ENCODE assay signal across 8 cellular contexts in genomic region chr1:9542425-9542824, GRCh38. TPM values are rescaled to one million over a fixed set of nuclear protein-coding genes. Genes with fewer than 3 reads are reported as not detected.
A peak's percentile ranks its signal among the peaks of the same experiment; 100 is the strongest.
DNase-seq lines count a peak whose midpoint lies in the region; ATAC-seq, FAIRE-seq and TF ChIP-seq lines count a peak whose summit lies in the region.

No MANE protein-coding gene starts in this region.

- H3K9me3 Mint-ChIP-seq in GM23338 = no peaks in the 10 kb centered on the region; the same call in 2 of the 3 replicates

- in situ Hi-C loops in HepG2 (cut with HindIII; ENCODE audit: extremely low pct_ligation_motif_present, low pct_unique_long_range_greater_than_20kb) = no loop called here

- intact Hi-C loops in HepG2 (cut with micrococcal nuclease; ENCODE audit: unreplicated experiment) = no loop called here
- intact Hi-C loops in ascending aorta (cut with DNase I) = no loop called here

- POLR2A ChIA-PET in HepG2 (lab: Yijun Ruan, JAX) = interaction anchor here (0.7 to 1.8 kb wide), 2 partner anchors 9 to 11 kb away, joined by 3 to 6 read pairs; no protein-coding TSS in a partner anchor

- H3K4me3 ChIP-seq in GM23338 (no peak overlapping the region), HepG2 (replicated peaks in 1 of 3; ENCODE audit: insufficient read depth in 1 of 3, low read depth in 2 of 3, low read length in 3 of 3) (peak overlapping the region; percentile 49 to 97 (median 67); a peak in 5 of 6 replicates), ascending aorta (no peak overlapping the region)

- no peak for TF ChIP-seq RAD21 in HepG2 (CRISPR knock-in tag; IDR thresholded peaks at IDR 0.05)

- peak; percentile 30 to 40 for DNase-seq in AML-193 (lab: John Stamatoyannopoulos, UW)
- no peak for DNase-seq in GM23338 (ENCODE audit: low spot score)
- peak; percentile 75 for DNase-seq in astrocyte of the hippocampus (ENCODE audit: low read depth, low spot score)
- DNase-seq in HepG2 (ENCODE audit: low spot score) = peak; percentile 66
- DNase-seq in ascending aorta (ENCODE audit: low spot score in 2 of 2) = no peak
- DNase-seq in cerebellar nuclear complex (lab: John Stamatoyannopoulos, UW) = no peak
- no peak for DNase-seq in effector CD4-positive, alpha-beta T cell

- H3K36me3 Mint-ChIP-seq in GM23338 (ENCODE audit: low read depth) = peaks cover 26% of the 10 kb centered on the region

- no peak for ATAC-seq in GM23338
- ATAC-seq in HepG2 = no peak
- ATAC-seq in HG03442 (IDR thresholded peaks at IDR 0.05; ENCODE audit: unreplicated experiment) = no peak

- H3K27me3 Mint-ChIP-seq in GM23338 (ENCODE audit: insufficient read depth, low read depth, poor library complexity) = peaks cover 15% of the 10 kb centered on the region

- peaks cover 18% of the 10 kb centered on the region for H3K4me1 ChIP-seq in GM23338 (ENCODE audit: insufficient read depth)
- H3K4me1 ChIP-seq in HepG2 (ENCODE audit: insufficient read depth, low read length) = peaks cover 78% of the 10 kb centered on the region
- H3K4me1 ChIP-seq in ascending aorta = peaks cover 0 to 9% of the 10 kb centered on the region in 2 donors

- CTCF ChIA-PET in HepG2 (lab: Yijun Ruan, JAX; ENCODE audit: low intra/inter-chr PET ratio, low total read pairs) = no interaction called here

- no peaks in the 10 kb centered on the region for H3K9me2 ChIP-seq in GM23338 (ENCODE audit: insufficient read depth)

- H3K9ac ChIP-seq in HepG2 (ENCODE audit: insufficient read depth, low read depth, low read length) = peak overlapping the region; percentile 58

- H3K36me3 ChIP-seq in GM23338 (ENCODE audit: insufficient read depth) = no peaks in the 10 kb centered on the region; the same call in 1 of the 2 replicates
- H3K36me3 ChIP-seq in HepG2 (replicated peaks in 1 of 2; ENCODE audit: control insufficient read depth in 1 of 2, insufficient read depth in 2 of 2, low read length in 2 of 2) = peaks cover 0 to 4% of the 10 kb centered on the region in 2 experiments; a peak in 2 of 5 replicates
- H3K36me3 ChIP-seq in ascending aorta = no peaks in the 10 kb centered on the region

- H3K27me3 ChIP-seq in GM23338 (ENCODE audit: insufficient read depth) = no peaks in the 10 kb centered on the region
- no peaks in the 10 kb centered on the region for H3K27me3 ChIP-seq in HepG2 (ENCODE audit: control insufficient read depth in 1 of 2, insufficient read depth in 2 of 2, low read length in 2 of 2)
- no peaks in the 10 kb centered on the region for H3K27me3 ChIP-seq in ascending aorta

- peak overlapping the region; percentile 40; the same call in 1 of the 3 replicates for H3K4me3 Mint-ChIP-seq in GM23338

- H2AFZ ChIP-seq in GM23338 (no peak overlapping the region), HepG2 (ENCODE audit: low read length) (no peak overlapping the region)

- no peaks in the 10 kb centered on the region for H3K9me3 ChIP-seq in HepG2 (ENCODE audit: low read length)
- no peaks in the 10 kb centered on the region for H3K9me3 ChIP-seq in ascending aorta

- H3K79me2 ChIP-seq in GM23338 (replicated peaks; ENCODE audit: insufficient read depth) = peaks cover 76% of the 10 kb centered on the region
- peaks cover 72% of the 10 kb centered on the region for H3K79me2 ChIP-seq in HepG2 (ENCODE audit: insufficient read depth, low read length)

- FAIRE-seq in HepG2 (lab: Jason Lieb, UNC) = peak; percentile 23

- H3K27ac ChIP-seq in GM23338 (ENCODE audit: low read depth) (no peak overlapping the region), HepG2 (ENCODE audit: extremely low read length, insufficient read depth, low read length) (peak overlapping the region; percentile 79), ascending aorta (no peak overlapping the region)

- peaks cover 26% of the 10 kb centered on the region for H3K4me1 Mint-ChIP-seq in GM23338

- 4% methylated on average over 3 of the region's 3 CpGs for WGBS in HepG2 (ENCODE audit: low lambda C conversion rate)

- peaks cover 32% of the 10 kb centered on the region for H4K20me1 ChIP-seq in GM23338 (replicated peaks; ENCODE audit: insufficient read depth)
- peaks cover 15% of the 10 kb centered on the region for H4K20me1 ChIP-seq in HepG2 (ENCODE audit: insufficient read depth, low read length)

- TF ChIP-seq EP300 in HepG2 (IDR thresholded peaks at IDR 0.05; ENCODE audit: low read depth in 2 of 2, low read length in 2 of 2) (no peak), HepG2 (CRISPR knock-in tag; IDR thresholded peaks at IDR 0.05; ENCODE audit: borderline replicate concordance) (no peak)

- no peak for TF ChIP-seq POLR2A in HepG2 (IDR thresholded peaks at IDR 0.05; ENCODE audit: insufficient read depth in 1 of 2, low read depth in 2 of 2, low read length in 2 of 2)

- no peak overlapping the region for H3K27ac Mint-ChIP-seq in GM23338

- TF ChIP-seq CTCF in GM23338 (conservative IDR thresholded peaks at IDR 0.05; ENCODE audit: low read depth in 2 of 2) (no peak), HepG2 (CRISPR knock-in tag; IDR thresholded peaks at IDR 0.05) (no peak), ascending aorta (IDR thresholded peaks at IDR 0.05) (no peak)

- H3F3A ChIP-seq in GM23338 (replicated peaks; ENCODE audit: low read depth) = no peaks in the 10 kb centered on the region

- H3K4me2 ChIP-seq in GM23338 (no peak overlapping the region), HepG2 (ENCODE audit: low read depth, low read length) (peak overlapping the region; percentile 85)

- BruUV-seq in HepG2 (replicated peaks; lab: Mats Ljungman, UMichigan) = no TSS peak

TF ChIP-seq in GM23338, 12 proteins besides CTCF, POLR2A, EP300 and RAD21 (continues in another document):
- no peak for TF ChIP-seq JUNB (IDR thresholded peaks at IDR 0.05; ENCODE audit: unreplicated experiment)

TF ChIP-seq in HepG2, 621 proteins besides CTCF, POLR2A, EP300 and RAD21 (continues in another document):
- TF ChIP-seq ZNF841 (CRISPR knock-in tag; IDR thresholded peaks at IDR 0.05; ENCODE audit: borderline replicate concordance) (0 out of 2 replicates have a peak, but pooled peaks have one; percentile 42), NFIC (IDR thresholded peaks at IDR 0.05; ENCODE audit: low read length) (peak; percentile 32; the same call in 1 of the 2 replicates), ZNF10 (CRISPR knock-in tag; IDR thresholded peaks at IDR 0.05; ENCODE audit: borderline replicate concordance, low read depth) (no peak), HDAC1 (CRISPR knock-in tag; IDR thresholded peaks at IDR 0.05) (peak; percentile 25; the same call in 1 of the 2 replicates), NFE2 (CRISPR knock-in tag; IDR thresholded peaks at IDR 0.05) (no peak)

RNA-seq across cellular contexts. Expression of gene SLC25A33, which starts 3.2 kb away (rescaled TPM):
- total RNA-seq in GM23338 (2014; rRNA removed; shearing (Covaris generic)) = 18.8 and 21.0 TPM in 2 replicates
- polyA plus RNA-seq in GM23338 (2016; fragmentation: Nextera tagmentation; extraction: Ambion mirVana) (12.8 and 13.3 TPM in 2 replicates), HepG2 (2011; rRNA removed) (15.2 and 15.4 TPM in 2 replicates)
- total RNA-seq in HepG2 (2016; rRNA removed; fragmentation: Illumina TruSeq; extraction: Trizol) (48.6 and 50.3 TPM in 2 replicates), ascending aorta (0.11 TPM)
- total RNA-seq in HepG2 (2016; cell fraction: cytosol; rRNA removed; fragmentation: Illumina TruSeq; extraction: Trizol; ENCODE audit: low read depth) = 154 and 160 TPM in 2 replicates
- 44.1 and 53.1 TPM in 2 replicates for total RNA-seq in HepG2 (2016; cell fraction: insoluble cytoplasmic fraction; rRNA removed; fragmentation: Illumina TruSeq; extraction: Trizol)
- total RNA-seq in HepG2 (2016; cell fraction: membrane; rRNA removed; fragmentation: Illumina TruSeq; extraction: Trizol) = 183 TPM in 2 replicates
- total RNA-seq in HepG2 (2016; cell fraction: nucleus; rRNA removed; fragmentation: Illumina TruSeq; extraction: Trizol) = 22.6 and 24.9 TPM in 2 replicates
- polyA plus RNA-seq in HepG2 (2011; cell fraction: cytosol; rRNA removed) = 15.2 and 20.3 TPM in 2 replicates
- 5.8 and 8.1 TPM in 2 replicates for polyA plus RNA-seq in HepG2 (2011; cell fraction: nucleus; rRNA removed)
- polyA plus RNA-seq in HepG2 (2012) = 20.1 and 21.0 TPM in 2 replicates
- polyA plus RNA-seq in HepG2 (2016; cell fraction: cytosol; fragmentation: Illumina TruSeq; extraction: Trizol; ENCODE audit: low read depth) = 153 and 173 TPM in 2 replicates
- polyA plus RNA-seq in HepG2 (2016; cell fraction: insoluble cytoplasmic fraction; fragmentation: Illumina TruSeq; extraction: Trizol; ENCODE audit: low read depth) = 42.4 and 45.4 TPM in 2 replicates
- polyA plus RNA-seq in HepG2 (2016; cell fraction: membrane; fragmentation: Illumina TruSeq; extraction: Trizol; ENCODE audit: low read depth) = 145 and 151 TPM in 2 replicates
- polyA plus RNA-seq in HepG2 (2016; cell fraction: nucleus; fragmentation: Illumina TruSeq; extraction: Trizol; ENCODE audit: insufficient read depth, low read depth) = 34.7 and 35.9 TPM in 2 replicates
- polyA minus RNA-seq in HepG2 (2011; rRNA and poly(A)+ RNA removed; ENCODE audit: low replicate concordance) = 5.3 and 8.8 TPM in 2 replicates
- 11.6 and 12.6 TPM in 2 replicates for polyA minus RNA-seq in HepG2 (2011; cell fraction: cytosol; rRNA and poly(A)+ RNA removed)
- polyA minus RNA-seq in HepG2 (2011; cell fraction: nucleus; rRNA and poly(A)+ RNA removed) = 10.7 and 13.2 TPM in 2 replicates

RNA-seq across cellular contexts. Expression of gene TMEM201, which starts 46.3 kb away (rescaled TPM):
- 24.5 and 27.2 TPM in 2 replicates for total RNA-seq in GM23338 (2014; rRNA removed; shearing (Covaris generic))
- 11.6 and 11.8 TPM in 2 replicates for polyA plus RNA-seq in GM23338 (2016; fragmentation: Nextera tagmentation; extraction: Ambion mirVana)
- 5.7 and 8.2 TPM in 2 replicates for total RNA-seq in HepG2 (2016; rRNA removed; fragmentation: Illumina TruSeq; extraction: Trizol)
- total RNA-seq in HepG2 (2016; cell fraction: cytosol; rRNA removed; fragmentation: Illumina TruSeq; extraction: Trizol; ENCODE audit: low read depth) = 2.8 TPM in 2 replicates
- 3.7 and 9.3 TPM in 2 replicates for total RNA-seq in HepG2 (2016; cell fraction: insoluble cytoplasmic fraction; rRNA removed; fragmentation: Illumina TruSeq; extraction: Trizol)
- total RNA-seq in HepG2 (2016; cell fraction: membrane; rRNA removed; fragmentation: Illumina TruSeq; extraction: Trizol) = 8.8 and 9.5 TPM in 2 replicates
- 13.9 and 14.4 TPM in 2 replicates for total RNA-seq in HepG2 (2016; cell fraction: nucleus; rRNA removed; fragmentation: Illumina TruSeq; extraction: Trizol)
- 1.5 and 2.1 TPM in 2 replicates for polyA plus RNA-seq in HepG2 (2011; rRNA removed)
- polyA plus RNA-seq in HepG2 (2011; cell fraction: cytosol; rRNA removed) = 1.2 and 1.7 TPM in 2 replicates
- 11.5 and 13.6 TPM in 2 replicates for polyA plus RNA-seq in HepG2 (2011; cell fraction: nucleus; rRNA removed)
- 4.9 and 7.2 TPM in 2 replicates for polyA plus RNA-seq in HepG2 (2012)
- polyA plus RNA-seq in HepG2 (2016; cell fraction: cytosol; fragmentation: Illumina TruSeq; extraction: Trizol; ENCODE audit: low read depth) = 2.6 and 2.7 TPM in 2 replicates
- polyA plus RNA-seq in HepG2 (2016; cell fraction: insoluble cytoplasmic fraction; fragmentation: Illumina TruSeq; extraction: Trizol; ENCODE audit: low read depth) = 5.4 and 7.8 TPM in 2 replicates
- polyA plus RNA-seq in HepG2 (2016; cell fraction: membrane; fragmentation: Illumina TruSeq; extraction: Trizol; ENCODE audit: low read depth) = 6.4 and 6.7 TPM in 2 replicates
- polyA plus RNA-seq in HepG2 (2016; cell fraction: nucleus; fragmentation: Illumina TruSeq; extraction: Trizol; ENCODE audit: insufficient read depth, low read depth) = 24.0 and 25.7 TPM in 2 replicates
- polyA minus RNA-seq in HepG2 (2011; rRNA and poly(A)+ RNA removed; ENCODE audit: low replicate concordance) = 8.5 and 12.3 TPM in 2 replicates
- 5.4 and 5.5 TPM in 2 replicates for polyA minus RNA-seq in HepG2 (2011; cell fraction: cytosol; rRNA and poly(A)+ RNA removed)
- 9.0 and 9.2 TPM in 2 replicates for polyA minus RNA-seq in HepG2 (2011; cell fraction: nucleus; rRNA and poly(A)+ RNA removed)
- total RNA-seq in ascending aorta = 12.8 TPM

Comparison
In these comparisons a context has a peak if more than half of its experiments do, and no peak if none do; other contexts are left out.
1. DNase-seq: peak in AML-193 (2 of 2), astrocyte of the hippocampus (single experiment) and HepG2 (single experiment); none in GM23338 (single experiment), ascending aorta (0 of 2), cerebellar nuclear complex (0 of 2) and effector CD4-positive, alpha-beta T cell (single experiment).
2. H3K4me3 ChIP-seq: peak in HepG2 (3 of 3); none in GM23338 (single experiment) and ascending aorta (0 of 2).
3. RNA of gene SLC25A33, which starts 3.2 kb away (total RNA-seq): 22.6 to 183 TPM in HepG2 and 18.8 to 21.0 TPM in GM23338; 0.11 TPM in ascending aorta (single experiment); every median in the first group is over 10 times any median in the second.